In genomic region chr9:99867536-99867935, GRCh38 we compare ENCODE assay signal across 17 cellular contexts.
DNase-seq lines count a peak whose midpoint lies in the region; ATAC-seq lines count a peak whose summit lies in the region.
"Had no signal": no experiment of that assay in that cellular context is flagged by ENCODE, and none has a peak within 500 bp of the region (broad histone marks: within the 10 kb centered on the region; RNA-seq: fewer than 3 reads in every experiment).

No MANE protein-coding gene starts in this region.

- ATAC-seq in GM19035 (IDR thresholded peaks at IDR 0.05; ENCODE audit: unreplicated experiment) (no peak), HG02798 (IDR thresholded peaks at IDR 0.05; ENCODE audit: poor library complexity, unreplicated experiment) (no peak)
- ATAC-seq: HepG2, left cardiac atrium had no signal

- DNase-seq in NCI-H2029 treated with DMSO at 0.1 percent for 48 hours (lab: John Stamatoyannopoulos, UW) (peak; percentile 12), NCI-H2029 (lab: John Stamatoyannopoulos, UW) (no peak), HCEC 1CT (peak; percentile 17), NCI-H69 (lab: John Stamatoyannopoulos, UW) (peak; percentile 33), kidney tubule cell (ENCODE audit: low spot score) (peak; percentile 42), NCI-H446 treated with DMSO at 0.1 percent for 48 hours (lab: John Stamatoyannopoulos, UW) (no peak)
- DNase-seq: 8988T; activated naive CD4-positive, alpha-beta T cell; C1 segment of cervical spinal cord; GF-D8; H7; left cardiac atrium; stomach; WERI-Rb-1 had no signal

Comparison
In these comparisons a context has a peak if more than half of its experiments do, and no peak if none do; other contexts are left out.
1. DNase-seq: peak in NCI-H2029 treated with DMSO at 0.1 percent for 48 hours (single experiment), HCEC 1CT (single experiment), NCI-H69 (single experiment) and kidney tubule cell (single experiment); none in NCI-H2029 (single experiment) and NCI-H446 treated with DMSO at 0.1 percent for 48 hours (single experiment).